Comparison of ENCODE assay signal across 8 cellular contexts in the genomic region with DNA sequence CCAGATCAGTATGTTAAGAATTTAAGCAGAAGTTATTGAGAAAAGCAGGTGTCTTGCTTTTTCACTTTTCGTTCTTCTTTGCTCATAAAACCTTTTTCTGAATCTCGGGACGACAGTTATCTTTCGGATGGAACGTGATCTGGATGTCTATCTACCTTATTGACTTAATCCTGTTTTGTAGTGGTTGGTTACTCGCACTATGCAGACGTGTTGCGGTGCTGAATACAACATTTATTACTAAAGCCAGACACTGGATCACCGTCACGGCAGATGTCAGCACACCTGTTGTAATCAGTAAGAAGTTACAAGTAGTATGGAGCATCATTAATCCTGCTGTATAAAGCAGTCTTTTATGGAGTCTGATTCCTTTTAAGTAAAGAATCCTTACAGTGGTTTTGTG. TPM values are rescaled to one million over a fixed set of nuclear protein-coding genes. Genes with fewer than 3 reads are reported as not detected.
DNase-seq lines count a peak whose midpoint lies in the region; ATAC-seq, FAIRE-seq and TF ChIP-seq lines count a peak whose summit lies in the region.

No MANE protein-coding gene starts in this region.

- H3K36me3 ChIP-seq in left ventricle myocardium inferior, result no peaks in the 10 kb centered on the region
- H3K36me3 ChIP-seq in HUES6 (ENCODE audit: control insufficient read depth, insufficient read depth, low read length), result no peaks in the 10 kb centered on the region
- H3K36me3 ChIP-seq in keratinocyte (ENCODE audit: control insufficient read depth in 2 of 2, extremely low read depth in 1 of 2, insufficient read depth in 2 of 2, low read length in 2 of 2), result peaks cover 0 to 3% of the 10 kb centered on the region in 2 experiments
- peaks cover 4% of the 10 kb centered on the region in 2 donors for H3K36me3 ChIP-seq in stomach smooth muscle (ENCODE audit: control insufficient read depth in 2 of 2, insufficient read depth in 2 of 2, low read length in 2 of 2)

- intact Hi-C loops in left ventricle myocardium inferior (cut with micrococcal nuclease), result no loop called here
- intact Hi-C loops in Right ventricle myocardium inferior (cut with DNase I), result loop anchor here (5.0 kb wide), 2 partner anchors 133 to 323 kb away; a partner anchor contains a TSS
- intact Hi-C loops in activated T-helper 2 cell treated with anti-CD3 and anti-CD28 coated beads, Interferon-gamma antibody, Interleukin-2, Interleukin-4, amounts not matched to agents 10 μg/mL and 5 μg/mL and 100 μg/mL, durations not matched to agents 14 hours and 24 hours and 36 hours (cut with micrococcal nuclease), result loop anchor here (1.0 to 5.0 kb wide), 3 partner anchors 8 to 323 kb away; a partner anchor contains a TSS

- no peak for TF ChIP-seq CTCF in left ventricle myocardium inferior (IDR thresholded peaks at IDR 0.05; ENCODE audit: borderline replicate concordance)
- TF ChIP-seq CTCF in keratinocyte (optimal IDR thresholded peaks at IDR 0.05 in 1 of 3, IDR thresholded peaks at IDR 0.05 in 1 of 3, conservative IDR thresholded peaks at IDR 0.05 in 1 of 3; ENCODE audit: extremely low read depth in 1 of 3, insufficient read depth in 2 of 3, low read length in 3 of 3), result no peak

- H3K4me1 ChIP-seq in left ventricle myocardium inferior (peaks cover 20% of the 10 kb centered on the region), HUES6 (ENCODE audit: control insufficient read depth, insufficient read depth, low read length) (no peaks in the 10 kb centered on the region), keratinocyte (ENCODE audit: control insufficient read depth, extremely low read depth, insufficient read depth, low read length) (peaks cover 8% of the 10 kb centered on the region), stomach smooth muscle (ENCODE audit: control insufficient read depth, insufficient read depth, low read length) (peaks cover 12% of the 10 kb centered on the region)

- H2AFZ ChIP-seq in keratinocyte (ENCODE audit: control insufficient read depth, low read length), result peak overlapping the region; percentile 96

- peak overlapping the region; percentile 93 for H3K27ac Mint-ChIP-seq in activated T-helper 2 cell treated with anti-CD3 and anti-CD28 coated beads, Interferon-gamma antibody, Interleukin-2, Interleukin-4, amounts not matched to agents 10 μg/mL and 5 μg/mL and 100 μg/mL, durations not matched to agents 14 hours and 24 hours and 36 hours

- H3K4me3 Mint-ChIP-seq in activated T-helper 2 cell treated with anti-CD3 and anti-CD28 coated beads, Interferon-gamma antibody, Interleukin-2, Interleukin-4, amounts not matched to agents 10 μg/mL and 5 μg/mL and 100 μg/mL, durations not matched to agents 14 hours and 24 hours and 36 hours (ENCODE audit: low read depth), result peak overlapping the region; percentile 93

- H3K36me3 Mint-ChIP-seq in activated T-helper 2 cell treated with anti-CD3 and anti-CD28 coated beads, Interferon-gamma antibody, Interleukin-2, Interleukin-4, amounts not matched to agents 10 μg/mL and 5 μg/mL and 100 μg/mL, durations not matched to agents 14 hours and 24 hours and 36 hours (ENCODE audit: low read depth), result peaks cover 29% of the 10 kb centered on the region

- no peaks in the 10 kb centered on the region for H3K27me3 Mint-ChIP-seq in activated T-helper 2 cell treated with anti-CD3 and anti-CD28 coated beads, Interferon-gamma antibody, Interleukin-2, Interleukin-4, amounts not matched to agents 10 μg/mL and 5 μg/mL and 100 μg/mL, durations not matched to agents 14 hours and 24 hours and 36 hours (ENCODE audit: low read depth)

- H3K4me1 Mint-ChIP-seq in activated T-helper 2 cell treated with anti-CD3 and anti-CD28 coated beads, Interferon-gamma antibody, Interleukin-2, Interleukin-4, amounts not matched to agents 10 μg/mL and 5 μg/mL and 100 μg/mL, durations not matched to agents 14 hours and 24 hours and 36 hours (ENCODE audit: low read depth), result peaks cover 54% of the 10 kb centered on the region

- no peaks in the 10 kb centered on the region for H3K27me3 ChIP-seq in left ventricle myocardium inferior (ENCODE audit: low read depth)
- H3K27me3 ChIP-seq in HUES6 (ENCODE audit: control insufficient read depth, insufficient read depth, low read length), result no peaks in the 10 kb centered on the region
- no peaks in the 10 kb centered on the region for H3K27me3 ChIP-seq in keratinocyte (ENCODE audit: control insufficient read depth, extremely low read depth, insufficient read depth, low read length)
- no peaks in the 10 kb centered on the region for H3K27me3 ChIP-seq in stomach smooth muscle (ENCODE audit: control insufficient read depth in 1 of 2, insufficient read depth in 2 of 2, low read length in 2 of 2)

- peak overlapping the region; percentile 91 for H3K4me2 ChIP-seq in keratinocyte (ENCODE audit: control insufficient read depth, extremely low read depth, insufficient read depth, low read depth, low read length)

- dilution Hi-C loops in keratinocyte (cut with MboI; ENCODE audit: extremely low pct_ligation_motif_present, low sequenced_read_pairs), result no loop called here

- no peaks in the 10 kb centered on the region for H3K9me3 Mint-ChIP-seq in activated T-helper 2 cell treated with anti-CD3 and anti-CD28 coated beads, Interferon-gamma antibody, Interleukin-2, Interleukin-4, amounts not matched to agents 10 μg/mL and 5 μg/mL and 100 μg/mL, durations not matched to agents 14 hours and 24 hours and 36 hours

- H3K79me2 ChIP-seq in keratinocyte (ENCODE audit: control insufficient read depth, insufficient read depth, low read length), result peaks cover 26% of the 10 kb centered on the region

- no peak for FAIRE-seq in keratinocyte (lab: Jason Lieb, UNC)

- DNase-seq in left ventricle myocardium inferior (no peak), Right ventricle myocardium inferior (ENCODE audit: missing footprints) (no peak), keratinocyte (ENCODE audit: low read depth, low spot score) (no peak), midbrain (lab: John Stamatoyannopoulos, UW) (no peak), NCI-H1092 treated with DMSO at 0.1 percent for 48 hours (lab: John Stamatoyannopoulos, UW) (no peak)
- no peak for DNase-seq in activated T-helper 2 cell treated with anti-CD3 and anti-CD28 coated beads, Interferon-gamma antibody, Interleukin-2, Interleukin-4, amounts not matched to agents 10 μg/mL and 5 μg/mL and 100 μg/mL, durations not matched to agents 14 hours and 24 hours and 36 hours (ENCODE audit: low spot score)

- H3K9ac ChIP-seq in HUES6 (ENCODE audit: low read length) (peak overlapping the region; percentile 92), keratinocyte (ENCODE audit: control insufficient read depth, extremely low read depth, insufficient read depth, low read length) (peak overlapping the region; percentile 99), stomach smooth muscle (ENCODE audit: low read length in 2 of 2) (peak overlapping the region; percentile 86 to 95)

- H3K27ac ChIP-seq in left ventricle myocardium inferior (replicated peaks), result peak overlapping the region; percentile 81
- H3K27ac ChIP-seq in HUES6 (ENCODE audit: low read depth, low read length), result peak overlapping the region; percentile 64; the same call in 1 of the 2 replicates
- peak overlapping the region; percentile 97 for H3K27ac ChIP-seq in keratinocyte (ENCODE audit: control insufficient read depth, insufficient read depth, low read length)
- H3K27ac ChIP-seq in stomach smooth muscle (ENCODE audit: low read length), result peak overlapping the region; percentile 83

- no peaks in the 10 kb centered on the region for H4K20me1 ChIP-seq in keratinocyte (ENCODE audit: control insufficient read depth, extremely low read depth, insufficient read depth, low read length)

- no peaks in the 10 kb centered on the region for H3K9me1 ChIP-seq in keratinocyte (ENCODE audit: control insufficient read depth, extremely low read depth, insufficient read depth, low read length)

- H3K9me3 ChIP-seq in left ventricle myocardium inferior (replicated peaks), result no peaks in the 10 kb centered on the region
- H3K9me3 ChIP-seq in HUES6 (ENCODE audit: control insufficient read depth, insufficient read depth, low read depth, low read length), result no peaks in the 10 kb centered on the region
- no peaks in the 10 kb centered on the region for H3K9me3 ChIP-seq in keratinocyte (ENCODE audit: control insufficient read depth, low read depth, low read length)
- no peaks in the 10 kb centered on the region for H3K9me3 ChIP-seq in stomach smooth muscle (ENCODE audit: control insufficient read depth in 2 of 2, low read length in 2 of 2)

- peak overlapping the region; percentile 86 for H3K4me3 ChIP-seq in left ventricle myocardium inferior
- peak overlapping the region; percentile 83 for H3K4me3 ChIP-seq in HUES6 (ENCODE audit: low read depth, low read length)
- peak overlapping the region; percentile 59 to 93 (median 93) for H3K4me3 ChIP-seq in keratinocyte (ENCODE audit: control insufficient read depth in 2 of 3, extremely low read depth in 1 of 3, insufficient read depth in 2 of 3, low read depth in 1 of 3, low read length in 3 of 3)
- peak overlapping the region; percentile 91 to 94 for H3K4me3 ChIP-seq in stomach smooth muscle (ENCODE audit: low read length in 2 of 2)

- no peak for ATAC-seq in Right ventricle myocardium inferior

RNA-seq across cellular contexts. Expression of a gene that starts 0.6 kb away (rescaled TPM):
- total RNA-seq in left ventricle myocardium inferior (9.1 TPM), Right ventricle myocardium inferior (11.6 TPM)
- total RNA-seq in activated T-helper 2 cell treated with anti-CD3 and anti-CD28 coated beads, Interferon-gamma antibody, Interleukin-2, Interleukin-4, amounts not matched to agents 10 μg/mL and 5 μg/mL and 100 μg/mL, durations not matched to agents 14 hours and 24 hours and 36 hours, result 30.5 and 31.2 TPM in 2 replicates
- polyA plus RNA-seq in keratinocyte, result 5.3 to 5.9 TPM (median 5.6 TPM) in 3 replicates
- polyA plus RNA-seq in keratinocyte (2011; ENCODE audit: low read depth), result 6.0 TPM
- 3.3 and 6.3 TPM in 2 replicates for polyA plus RNA-seq in keratinocyte (2011; cell fraction: cytosol; rRNA removed)
- polyA plus RNA-seq in keratinocyte (2011; cell fraction: nucleus; rRNA removed), result 6.4 and 7.8 TPM in 2 replicates
- polyA plus RNA-seq in keratinocyte (2012; ENCODE audit: low replicate concordance), result 5.0 and 5.2 TPM in 2 replicates
- 4.3 to 12.6 TPM (median 8.4 TPM) in 3 replicates for polyA minus RNA-seq in keratinocyte
- 9.8 TPM for polyA minus RNA-seq in keratinocyte (2011; cell fraction: cytosol; rRNA and poly(A)+ RNA removed)
- polyA minus RNA-seq in keratinocyte (2011; cell fraction: nucleus; rRNA and poly(A)+ RNA removed), result 7.7 and 14.7 TPM in 2 replicates
